Comparison of ENCODE assay signal across 9 cellular contexts in genomic region chr11:102430158-102430836, GRCh38. TPM values are rescaled to one million over a fixed set of nuclear protein-coding genes. Genes with fewer than 3 reads are reported as not detected.
DNase-seq lines count a peak whose midpoint lies in the region; ATAC-seq and TF ChIP-seq lines count a peak whose summit lies in the region.
"Had no signal": no experiment of that assay in that cellular context is flagged by ENCODE, and none has a peak within 500 bp of the region (broad histone marks: within the 10 kb centered on the region; RNA-seq: fewer than 3 reads in every experiment).

No MANE protein-coding gene starts in this region.

- peaks cover 8% of the 10 kb centered on the region; the same call in 1 of the 2 replicates for H3K9me3 ChIP-seq in OCI-LY1 (ENCODE audit: low read length)
- H3K9me3 ChIP-seq in right lobe of liver, result no peaks in the 10 kb centered on the region
- no peaks in the 10 kb centered on the region for H3K9me3 ChIP-seq in testis

- peaks cover 61% of the 10 kb centered on the region for H3K79me2 ChIP-seq in OCI-LY1 (ENCODE audit: insufficient read depth, low read length)

- H3K9ac ChIP-seq in OCI-LY1 (ENCODE audit: low read length), result peak overlapping the region; percentile 45

- H3K36me3 Mint-ChIP-seq in activated CD4-positive, alpha-beta T cell treated with anti-CD3 and anti-CD28 coated beads, Interleukin-2, amount 10 ng/mL, durations not matched to agents 7 days and 5 days (ENCODE audit: low read depth), result peaks cover 82% of the 10 kb centered on the region

- no peak for DNase-seq in activated CD4-positive, alpha-beta T cell treated with anti-CD3 and anti-CD28 coated beads, Interleukin-2, amount 10 ng/mL, durations not matched to agents 7 days and 5 days
- DNase-seq in activated CD4-positive, alpha-beta T cell treated with anti-CD3 and anti-CD28 coated beads for 4 hours, result no peak
- DNase-seq in right lobe of liver, result no peak
- DNase-seq in testis, result no peak
- DNase-seq in left colon, result no peak
- DNase-seq in NCI-H526 treated with DMSO at 0.1 percent for 48 hours (lab: John Stamatoyannopoulos, UW), result no peak

- H3K4me2 ChIP-seq in OCI-LY1 (ENCODE audit: low read length), result peak overlapping the region; percentile 60

- no peaks in the 10 kb centered on the region for H3K27me3 Mint-ChIP-seq in activated CD4-positive, alpha-beta T cell treated with anti-CD3 and anti-CD28 coated beads, Interleukin-2, amount 10 ng/mL, durations not matched to agents 7 days and 5 days

- peaks cover 64% of the 10 kb centered on the region for H3K4me1 Mint-ChIP-seq in activated CD4-positive, alpha-beta T cell treated with anti-CD3 and anti-CD28 coated beads, Interleukin-2, amount 10 ng/mL, durations not matched to agents 7 days and 5 days

- H3F3A ChIP-seq in OCI-LY1 (ENCODE audit: insufficient read depth, low read length), result peaks cover 6% of the 10 kb centered on the region

- no peak for TF ChIP-seq POLR2A in right lobe of liver (IDR thresholded peaks at IDR 0.05)
- TF ChIP-seq POLR2A in testis (IDR thresholded peaks at IDR 0.05), result no peak

- H3K4me1 ChIP-seq in OCI-LY1 (ENCODE audit: insufficient read depth, low read length, severe bottlenecking) (peaks cover 60% of the 10 kb centered on the region), right lobe of liver (peaks cover 0 to 17% (median 0%) of the 10 kb centered on the region in 4 donors), testis (no peaks in the 10 kb centered on the region)

- H3K27ac ChIP-seq in OCI-LY1 (ENCODE audit: low read depth, low read length, poor library complexity, severe bottlenecking), result peak overlapping the region; percentile 92
- H3K27ac ChIP-seq in right lobe of liver, result peak overlapping the region in 1 of 3 donors; percentile 20
- H3K27ac ChIP-seq in testis, result no peak overlapping the region

- peak overlapping the region; percentile 76 for H3K27ac Mint-ChIP-seq in activated CD4-positive, alpha-beta T cell treated with anti-CD3 and anti-CD28 coated beads, Interleukin-2, amount 10 ng/mL, durations not matched to agents 7 days and 5 days

- WGBS in right lobe of liver (ENCODE audit: insufficient coverage, low coverage, low lambda C conversion rate, missing lambda C conversion rate), result 61% methylated on average over 3 of the region's 3 CpGs
- WGBS in testis, 2 donors, result 63% methylated on average over 3 of the region's 3 CpGs

- CTCF ChIA-PET in activated CD4-positive, alpha-beta T cell treated with anti-CD3 and anti-CD28 coated beads, Interleukin-2, amount 10 ng/mL, durations not matched to agents 7 days and 5 days (lab: Charles Lee), result no interaction called here

- H3K4me3 Mint-ChIP-seq in activated CD4-positive, alpha-beta T cell treated with anti-CD3 and anti-CD28 coated beads, Interleukin-2, amount 10 ng/mL, durations not matched to agents 7 days and 5 days, result no peak overlapping the region

- no peak for TF ChIP-seq CTCF in OCI-LY1 (IDR thresholded peaks at IDR 0.05; ENCODE audit: low read length)
- no peak for TF ChIP-seq CTCF in right lobe of liver (IDR thresholded peaks at IDR 0.05)
- no peak for TF ChIP-seq CTCF in testis (IDR thresholded peaks at IDR 0.05)

- no peaks in the 10 kb centered on the region for H3K9me2 ChIP-seq in OCI-LY1 (ENCODE audit: low read depth, low read length)

- peaks cover 19% of the 10 kb centered on the region for H3K9me3 Mint-ChIP-seq in activated CD4-positive, alpha-beta T cell treated with anti-CD3 and anti-CD28 coated beads, Interleukin-2, amount 10 ng/mL, durations not matched to agents 7 days and 5 days

- no peaks in the 10 kb centered on the region for H4K20me1 ChIP-seq in OCI-LY1 (ENCODE audit: insufficient read depth, low read length)

- no peak overlapping the region for H2AFZ ChIP-seq in OCI-LY1 (ENCODE audit: low read length)

- peak overlapping the region; percentile 38 for H3K4me3 ChIP-seq in OCI-LY1 (ENCODE audit: low read depth, low read length, poor library complexity, severe bottlenecking)
- H3K4me3 ChIP-seq in right lobe of liver, result no peak overlapping the region
- no peak overlapping the region for H3K4me3 ChIP-seq in testis
- H3K4me3 ChIP-seq: skin epidermis had no signal

- ATAC-seq in HG02678 (IDR thresholded peaks at IDR 0.05; ENCODE audit: unreplicated experiment) (peak; percentile 88), right lobe of liver (peak in 3 of 4 donors; percentile 24 to 36 (median 28)), left colon (no peak)

- no peaks in the 10 kb centered on the region for H3K27me3 ChIP-seq in OCI-LY1 (ENCODE audit: insufficient read depth, low read length)
- no peaks in the 10 kb centered on the region for H3K27me3 ChIP-seq in right lobe of liver
- H3K27me3 ChIP-seq in testis, result no peaks in the 10 kb centered on the region

- H3K36me3 ChIP-seq in OCI-LY1 (ENCODE audit: insufficient read depth, low read length) (peaks cover 75% of the 10 kb centered on the region), right lobe of liver (no peaks in the 10 kb centered on the region), testis (ENCODE audit: low read depth, missing control alignments) (no peaks in the 10 kb centered on the region)

- intact Hi-C loops in right lobe of liver (cut with DNase I) (no loop called here), testis (cut with DNase I; ENCODE audit: low total_unique reads) (no loop called here), left colon (cut with DNase I, micrococcal nuclease) (no loop called here)

- POLR2A ChIA-PET in activated CD4-positive, alpha-beta T cell treated with anti-CD3 and anti-CD28 coated beads, Interleukin-2, amount 10 ng/mL, durations not matched to agents 7 days and 5 days (lab: Charles Lee), result interaction anchor here (0.9 kb wide), 1 partner anchor 23 kb away, joined by 3 read pairs; no protein-coding TSS in a partner anchor

RNA-seq across cellular contexts. Expression of gene TMEM123, which starts 22.3 kb away (rescaled TPM):
- 100 to 1,000 TPM; 489 to 694 TPM for total RNA-seq in activated CD4-positive, alpha-beta T cell treated with anti-CD3 and anti-CD28 coated beads, Interleukin-2, amount 10 ng/mL, durations not matched to agents 7 days and 5 days
- total RNA-seq in right lobe of liver (100 to 1,000 TPM; 173 to 557 (median 229) TPM), testis (100 to 1,000 TPM; 177 to 218 TPM), left colon (100 to 1,000 TPM; 105 to 114 TPM)
- 137 TPM for polyA plus RNA-seq in testis (ENCODE audit: insufficient read depth, low read depth, low replicate concordance)
